Comparison of ENCODE assay signal across 13 cellular contexts in genomic region chr9:91117474-91117891, GRCh38.
DNase-seq lines count a peak whose midpoint lies in the region; ATAC-seq, FAIRE-seq and TF ChIP-seq lines count a peak whose summit lies in the region.
"Had no signal": no experiment of that assay in that cellular context is flagged by ENCODE, and none has a peak within 500 bp of the region (broad histone marks: within the 10 kb centered on the region; RNA-seq: fewer than 3 reads in every experiment).

No MANE protein-coding gene starts in this region.

- H3K9me3 ChIP-seq in heart left ventricle (peaks cover 0 to 3% (median 0%) of the 10 kb centered on the region in 12 donors), right atrium auricular region (no peaks in the 10 kb centered on the region), psoas muscle (no peaks in the 10 kb centered on the region), aorta (ENCODE audit: control insufficient read depth, low read length) (no peaks in the 10 kb centered on the region)

- intact Hi-C loops in heart left ventricle (cut with DNase I), result loop anchor here in 4 of 10 donors (5.0 to 10.0 kb wide), 3 partner anchors 75 to 80 kb away; no protein-coding TSS in a partner anchor
- intact Hi-C loops in Right ventricle myocardium inferior (cut with DNase I), result loop anchor here (5.0 kb wide), 2 partner anchors 75 to 245 kb away; partner anchors contain the start of gene AUH
- intact Hi-C loops in psoas muscle (cut with DNase I), result loop anchor here in 1 of 2 donors (5.0 kb wide), 1 partner anchor 75 kb away; no protein-coding TSS in a partner anchor
- intact Hi-C loops in aorta (cut with DNase I), result loop anchor here (2.0 to 10.0 kb wide), 6 partner anchors 17 to 365 kb away; partner anchors contain the start of gene NFIL3 (in 2 of the 2)

- ATAC-seq in heart left ventricle (peak in 3 of 4 donors; percentile 2 to 11 (median 10)), Right ventricle myocardium inferior (no peak), psoas muscle (peak; percentile 24 to 58 (median 41)), aorta (ENCODE audit: low FRiP score) (peak; percentile 17), GM18502 (IDR thresholded peaks at IDR 0.05; ENCODE audit: poor library complexity, unreplicated experiment) (no peak)
- ATAC-seq: activated T-cell treated with anti-CD3 and anti-CD28 coated beads, Interleukin-2, amount 50 U/mL, for 72 hours had no signal

- H3K27ac ChIP-seq in heart left ventricle, result peak overlapping the region in 10 of 12 donors; percentile 49 to 85 (median 70)
- H3K27ac ChIP-seq in right atrium auricular region, result peak overlapping the region; percentile 69 to 79
- peak overlapping the region; percentile 92 for H3K27ac ChIP-seq in psoas muscle
- peak overlapping the region in 1 of 2 donors; percentile 71 for H3K27ac ChIP-seq in aorta (ENCODE audit: low read depth in 1 of 2, low read length in 2 of 2)
- H3K27ac ChIP-seq: KMS-11 had no signal

- no peaks in the 10 kb centered on the region for H3K27me3 ChIP-seq in heart left ventricle
- H3K27me3 ChIP-seq in right atrium auricular region, result no peaks in the 10 kb centered on the region
- H3K27me3 ChIP-seq in psoas muscle (ENCODE audit: insufficient read depth in 3 of 3, low read length in 2 of 3), result no peaks in the 10 kb centered on the region
- no peaks in the 10 kb centered on the region for H3K27me3 ChIP-seq in aorta (ENCODE audit: control insufficient read depth in 1 of 2, insufficient read depth in 2 of 2, low read length in 1 of 2)

- H3K4me1 ChIP-seq in heart left ventricle, result peaks cover 0 to 40% (median 21%) of the 10 kb centered on the region in 12 donors
- H3K4me1 ChIP-seq in right atrium auricular region, result peaks cover 0 to 30% of the 10 kb centered on the region in 2 donors
- peaks cover 30% of the 10 kb centered on the region for H3K4me1 ChIP-seq in psoas muscle
- H3K4me1 ChIP-seq in aorta (ENCODE audit: control insufficient read depth in 1 of 2, insufficient read depth in 2 of 2, low read length in 2 of 2), result peaks cover 0 to 2% of the 10 kb centered on the region in 2 donors

- H3K36me3 ChIP-seq in heart left ventricle (no peaks in the 10 kb centered on the region), right atrium auricular region (no peaks in the 10 kb centered on the region), psoas muscle (ENCODE audit: insufficient read depth in 1 of 2, low read depth in 1 of 2) (no peaks in the 10 kb centered on the region), aorta (ENCODE audit: control insufficient read depth in 1 of 2, insufficient read depth in 2 of 2, low read length in 1 of 2) (no peaks in the 10 kb centered on the region)

- TF ChIP-seq POLR2A in heart left ventricle (IDR thresholded peaks at IDR 0.05) (no peak), H54 (IDR thresholded peaks at IDR 0.05; ENCODE audit: low read depth, low read length) (no peak)

- no peak for FAIRE-seq in H54 (lab: Jason Lieb, UNC)
- FAIRE-seq: GM18507, islet of Langerhans had no signal

- TF ChIP-seq CTCF in heart left ventricle (IDR thresholded peaks at IDR 0.05) (no peak), right atrium auricular region (IDR thresholded peaks at IDR 0.05) (no peak), psoas muscle (IDR thresholded peaks at IDR 0.05) (no peak)

- DNase-seq in heart left ventricle (peak in 1 of 5 donors; percentile 63), Right ventricle myocardium inferior (ENCODE audit: missing footprints) (no peak), right atrium auricular region (ENCODE audit: low spot score) (no peak), psoas muscle (no peak), aorta (no peak), H54 (ENCODE audit: insufficient read length, low spot score) (no peak), SIG-M5 treated with dmso at 0.1 percent for 504 hours (lab: John Stamatoyannopoulos, UW; ENCODE audit: unreplicated experiment) (no peak)
- DNase-seq: activated T-cell treated with anti-CD3 and anti-CD28 coated beads, Interleukin-2, amount 50 U/mL, for 72 hours; stimulated activated CD4-positive, alpha-beta T cell treated with anti-CD3 and anti-CD28 coated beads, Interleukin-4, amount 100 ng/mL, for 4 hours had no signal

- WGBS in heart left ventricle, 4 donors, result 69 to 88% (median 81%) methylated on average over 10 to 29 of the region's 29 CpGs
- 59 to 69% (median 69%) methylated on average over 29 of the region's 29 CpGs for WGBS in psoas muscle, 3 donors
- 82 to 84% methylated on average over 29 of the region's 29 CpGs for WGBS in aorta, 2 donors

- peak overlapping the region in 9 of 12 donors; percentile 28 to 53 (median 44) for H3K4me3 ChIP-seq in heart left ventricle
- peak overlapping the region in 1 of 2 donors; percentile 34 for H3K4me3 ChIP-seq in right atrium auricular region
- H3K4me3 ChIP-seq in psoas muscle, result peak overlapping the region; percentile 62
- no peak overlapping the region for H3K4me3 ChIP-seq in aorta (ENCODE audit: low read length in 2 of 2)

Comparison
In these comparisons a context has a peak if more than half of its experiments do, and no peak if none do; other contexts are left out.
1. ATAC-seq: peak in heart left ventricle (3 of 4), psoas muscle (4 of 4) and aorta (single experiment); none in Right ventricle myocardium inferior (single experiment) and GM18502 (single experiment).
2. H3K4me3 ChIP-seq: peak in heart left ventricle (9 of 12) and psoas muscle (single experiment); none in aorta (0 of 2).